ENCODE assay signal across 8 cellular contexts in the genomic region with DNA sequence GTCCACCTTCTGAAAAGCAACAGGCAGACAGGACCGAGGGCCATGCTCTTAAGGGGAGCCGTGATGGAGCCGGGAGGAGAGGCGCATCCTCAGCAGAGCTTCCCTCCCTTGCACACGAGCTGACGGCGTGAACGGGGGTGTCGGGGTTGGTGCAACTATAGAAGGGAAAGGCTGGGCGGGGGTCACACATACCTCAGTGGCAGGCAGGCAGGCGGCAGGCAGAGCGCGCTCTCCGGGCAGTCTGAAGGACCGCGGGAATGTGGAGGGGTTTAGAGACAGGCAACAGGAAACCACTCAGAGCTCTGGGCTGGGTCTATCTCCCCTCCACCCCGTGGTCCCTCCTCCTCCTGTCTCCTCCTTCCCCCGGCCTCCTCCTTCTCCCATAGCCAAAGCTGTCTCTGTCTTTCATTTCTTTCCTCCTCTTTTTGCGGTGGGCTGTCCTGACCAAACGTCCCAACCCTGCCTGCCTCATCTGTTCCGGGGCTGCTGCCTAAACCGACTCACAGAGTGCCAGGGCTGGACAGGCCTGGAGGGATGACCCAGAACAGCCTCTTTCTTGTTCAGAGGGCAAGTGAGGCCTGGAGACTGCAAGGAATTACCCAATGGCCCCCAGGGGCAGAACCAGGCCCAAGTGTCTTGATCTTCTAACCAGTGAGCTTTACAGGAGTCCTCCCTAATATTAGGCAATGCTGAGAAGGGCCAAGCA. TPM values are rescaled to one million over a fixed set of nuclear protein-coding genes. Genes with fewer than 3 reads are reported as not detected.
A peak's percentile ranks its signal among the peaks of the same experiment; 100 is the strongest.
DNase-seq lines count a peak whose midpoint lies in the region; ATAC-seq and TF ChIP-seq lines count a peak whose summit lies in the region.

TSS of gene SPARC (minus strand) at position 243 of the 706 bp plus-strand sequence. CDS start 10,727 bp downstream, outside the sequence.

- TF ChIP-seq CTCF in cardiac muscle cell (IDR thresholded peaks at IDR 0.05; ENCODE audit: low read depth, low read length): peak; percentile 7

- no peaks in the 10 kb centered on the region for H3K9me2 ChIP-seq in Karpas-422 (replicated peaks; ENCODE audit: insufficient read depth, low read length)

- DNase-seq in Daoy (ENCODE audit: low read depth) (peak; percentile 92), Karpas-422 (no peak), adipocyte (ENCODE audit: low read depth) (peak; percentile 96), cardiac muscle cell (ENCODE audit: low read depth in 1 of 2, low spot score in 1 of 2) (peak; percentile 87 to 98), occipital lobe (lab: John Stamatoyannopoulos, UW) (peak; percentile 14), SW480 (ENCODE audit: low spot score) (no peak)
- DNase-seq in stimulated activated CD4-positive, alpha-beta T cell treated with anti-CD3 and anti-CD28 coated beads, Interleukin-4, amount 100 ng/mL, for 1 hour: no peak

- H3K4me1 ChIP-seq in Karpas-422 (ENCODE audit: low read length) (peaks cover 2% of the 10 kb centered on the region; the same call in 1 of the 2 replicates), adipocyte (ENCODE audit: control insufficient read depth, insufficient read depth, low read length) (peaks cover 33% of the 10 kb centered on the region), cardiac muscle cell (ENCODE audit: low read depth) (peaks cover 38% of the 10 kb centered on the region)

- H3K9ac ChIP-seq in Karpas-422 (ENCODE audit: low read length): no peak within 1 kb of the TSS
- peak within 1 kb of the TSS; percentile 99 for H3K9ac ChIP-seq in adipocyte (ENCODE audit: low read length)

- H3K27ac ChIP-seq in Karpas-422 (ENCODE audit: low read length): no peak within 1 kb of the TSS
- peak within 1 kb of the TSS; percentile 80 for H3K27ac ChIP-seq in cardiac muscle cell

- H3K27me3 ChIP-seq in Karpas-422 (ENCODE audit: low read length) (no peaks in the 10 kb centered on the region), adipocyte (replicated peaks; ENCODE audit: control insufficient read depth, insufficient read depth, low read length) (no peaks in the 10 kb centered on the region), cardiac muscle cell (no peaks in the 10 kb centered on the region)

- H3K79me2 ChIP-seq in Karpas-422 (ENCODE audit: low read length): no peaks in the 10 kb centered on the region

- H3K4me2 ChIP-seq in Karpas-422 (ENCODE audit: low read depth, low read length, poor library complexity, severe bottlenecking): no peak within 1 kb of the TSS

- H3K36me3 ChIP-seq in Karpas-422 (ENCODE audit: insufficient read depth, low read length): no peaks in the 10 kb centered on the region
- H3K36me3 ChIP-seq in adipocyte (ENCODE audit: control insufficient read depth, insufficient read depth, low read length, severe bottlenecking): peaks cover 15% of the 10 kb centered on the region
- H3K36me3 ChIP-seq in cardiac muscle cell: no peaks in the 10 kb centered on the region

- ATAC-seq in GM21526 (IDR thresholded peaks at IDR 0.05; ENCODE audit: low FRiP score, unreplicated experiment): peak; percentile 64

- H3K9me3 ChIP-seq in Karpas-422 (ENCODE audit: low read length) (no peaks in the 10 kb centered on the region), adipocyte (ENCODE audit: control insufficient read depth, low read length) (no peaks in the 10 kb centered on the region), cardiac muscle cell (ENCODE audit: low read depth) (no peaks in the 10 kb centered on the region)

- no peaks in the 10 kb centered on the region for H4K20me1 ChIP-seq in Karpas-422 (ENCODE audit: insufficient read depth, low read depth, low read length)

- H3K4me3 ChIP-seq in Karpas-422 (ENCODE audit: low read length) (no peak within 1 kb of the TSS), adipocyte (ENCODE audit: low read length) (peak within 1 kb of the TSS; percentile 90), cardiac muscle cell (peak within 1 kb of the TSS; percentile 35)

- peak within 1 kb of the TSS; percentile 82 for H2AFZ ChIP-seq in Karpas-422 (ENCODE audit: low read length)

RNA-seq across cellular contexts. Expression of gene SPARC, which starts in this region (rescaled TPM):
- total RNA-seq in Daoy (2014; rRNA removed; shearing (Covaris generic)): 364 and 386 TPM in 2 replicates
- 0.54 TPM in 1 of 2 replicates, not detected in the other for total RNA-seq in Karpas-422 (2014; rRNA removed; shearing (Covaris generic); ENCODE audit: low replicate concordance)
- total RNA-seq in cardiac muscle cell (130 and 216 TPM in 2 replicates), occipital lobe (90.8 TPM)
- polyA plus RNA-seq in cardiac muscle cell: 548 and 705 TPM in 2 replicates

Comparison
In these comparisons a context has a peak if more than half of its experiments do, and no peak if none do; other contexts are left out.
1. RNA of gene SPARC (total RNA-seq): 364 to 386 TPM in Daoy, 130 to 216 TPM in cardiac muscle cell and 90.8 TPM in occipital lobe (single experiment); 0.54 TPM in Karpas-422; every median in the first group is over 10 times any median in the second.
2. DNase-seq: peak in Daoy (single experiment), adipocyte (single experiment), cardiac muscle cell (2 of 2) and occipital lobe (single experiment); none in Karpas-422 (single experiment), SW480 (single experiment) and stimulated activated CD4-positive, alpha-beta T cell treated with anti-CD3 and anti-CD28 coated beads, Interleukin-4, amount 100 ng/mL, for 1 hour (single experiment).